Comparison of ENCODE assay signal across 9 cellular contexts in genomic region chr12:121144416-121144914, GRCh38. TPM values are rescaled to one million over a fixed set of nuclear protein-coding genes. Genes with fewer than 3 reads are reported as not detected.
A peak's percentile ranks its signal among the peaks of the same experiment; 100 is the strongest.
DNase-seq lines count a peak whose midpoint lies in the region; ATAC-seq and TF ChIP-seq lines count a peak whose summit lies in the region.
"Had no signal": no experiment of that assay in that cellular context is flagged by ENCODE, and none has a peak within 500 bp of the region (broad histone marks: within the 10 kb centered on the region; RNA-seq: fewer than 3 reads in every experiment).

No MANE protein-coding gene starts in this region.

- H3K27ac ChIP-seq in brain microvascular endothelial cell, result no peak overlapping the region

- peak in 2 of 3 donors; percentile 28 to 35 for ATAC-seq in natural killer cell
- ATAC-seq in HG03095 (IDR thresholded peaks at IDR 0.05; ENCODE audit: unreplicated experiment), result no peak
- ATAC-seq in HG02981 (IDR thresholded peaks at IDR 0.05; ENCODE audit: unreplicated experiment), result no peak

- no peak overlapping the region for H3K4me3 ChIP-seq in brain microvascular endothelial cell (ENCODE audit: low read depth, low read length)

- intact Hi-C loops in natural killer cell (cut with micrococcal nuclease), result no loop called here
- intact Hi-C loops in posterior cingulate gyrus (cut with DNase I), result no loop called here

- in situ Hi-C loops in brain microvascular endothelial cell (cut with HindIII; ENCODE audit: low pct_ligation_motif_present, low sequenced_read_pairs), result no loop called here

- DNase-seq in ELR (ENCODE audit: low read depth) (peak; percentile 62), NCI-H226 (peak; percentile 45), brain microvascular endothelial cell (peak; percentile 6), natural killer cell (no peak), medulla oblongata (ENCODE audit: extremely low spot score) (no peak), posterior cingulate gyrus (no peak)
- DNase-seq: NCI-H2029 had no signal

- H3K9me3 Mint-ChIP-seq in natural killer cell, result no peaks in the 10 kb centered on the region

- H3K36me3 Mint-ChIP-seq in natural killer cell, result no peaks in the 10 kb centered on the region

- H3K36me3 ChIP-seq in brain microvascular endothelial cell (replicated peaks), result no peaks in the 10 kb centered on the region

- H3K4me1 Mint-ChIP-seq in natural killer cell, result peaks cover 19 to 31% of the 10 kb centered on the region in 2 donors

- peak overlapping the region; percentile 7 to 51 for H3K27ac Mint-ChIP-seq in natural killer cell

- H3K27me3 Mint-ChIP-seq in natural killer cell (ENCODE audit: low read depth in 2 of 2), result no peaks in the 10 kb centered on the region

- no peak overlapping the region for H3K4me3 Mint-ChIP-seq in natural killer cell

- no peaks in the 10 kb centered on the region for H3K27me3 ChIP-seq in brain microvascular endothelial cell (replicated peaks)

- no peak for TF ChIP-seq CTCF in brain microvascular endothelial cell (IDR thresholded peaks at IDR 0.05; ENCODE audit: low read depth, low read length, missing control alignments)
- TF ChIP-seq CTCF in natural killer cell (IDR thresholded peaks at IDR 0.05), result no peak

RNA-seq across cellular contexts. Expression of gene P2RX7, which starts 11.8 kb away (rescaled TPM):
- total RNA-seq in natural killer cell, result 10 to 100 TPM; 14.1 to 22.9 (median 16.7) TPM

Comparison
In these comparisons a context has a peak if more than half of its experiments do, and no peak if none do; other contexts are left out.
1. DNase-seq: peak in ELR (single experiment), NCI-H226 (single experiment) and brain microvascular endothelial cell (single experiment); none in natural killer cell (single experiment), medulla oblongata (single experiment) and posterior cingulate gyrus (0 of 10).
2. ATAC-seq: peak in natural killer cell (2 of 3); none in HG03095 (single experiment) and HG02981 (single experiment).